In genomic region chr3:191360620-191361019, GRCh38 we compare ENCODE assay signal across 13 cellular contexts. TPM values are rescaled to one million over a fixed set of nuclear protein-coding genes. Genes with fewer than 3 reads are reported as not detected.
"Had no signal": no experiment of that assay in that cellular context is flagged by ENCODE, and none has a peak within 500 bp of the region (broad histone marks: within the 10 kb centered on the region; RNA-seq: fewer than 3 reads in every experiment).

No MANE protein-coding gene starts in this region.

- H3K27ac ChIP-seq: adrenal gland, prostate gland, stomach, testis, upper lobe of right lung had no signal

- H3K36me3 ChIP-seq: prostate gland had no signal

- H3K4me1 ChIP-seq: prostate gland, testis had no signal

- DNase-seq: activated CD4-positive, alpha-beta T cell treated with anti-CD3 and anti-CD28 coated beads for 1 hour; activated CD4-positive, alpha-beta T cell treated with anti-CD3 and anti-CD28 coated beads, Interleukin-2, amount 50 U/mL, for 4 hours; activated naive CD4-positive, alpha-beta T cell treated with anti-CD3 and anti-CD28 coated beads, Interleukin-2, amount 50 U/mL, for 16 hours; adrenal gland; caudate nucleus; foreskin fibroblast; right cardiac atrium; stomach; testis; upper lobe of right lung had no signal

- H3K9me3 ChIP-seq: adrenal gland, prostate gland, stomach, testis, upper lobe of right lung had no signal

- H3K27me3 ChIP-seq: adrenal gland, stomach, testis, upper lobe of right lung had no signal

- H3K4me3 ChIP-seq: adrenal gland, prostate gland, stomach, testis, upper lobe of right lung had no signal

- ATAC-seq: right cardiac atrium, upper lobe of right lung had no signal

RNA-seq across cellular contexts. Expression of gene UTS2B, which starts 30.3 kb away (rescaled TPM):
- total RNA-seq: liver; stomach; T-helper 1 cell treated with Interleukin-12 subunit alpha and Interleukin-12 subunit beta and Interleukin-4 antibody, amounts not matched to agents 30 ng/mL and 1 ng/mL, for 36 hours had no signal
